Comparison of ENCODE assay signal across 1 cellular context in the genomic region with DNA sequence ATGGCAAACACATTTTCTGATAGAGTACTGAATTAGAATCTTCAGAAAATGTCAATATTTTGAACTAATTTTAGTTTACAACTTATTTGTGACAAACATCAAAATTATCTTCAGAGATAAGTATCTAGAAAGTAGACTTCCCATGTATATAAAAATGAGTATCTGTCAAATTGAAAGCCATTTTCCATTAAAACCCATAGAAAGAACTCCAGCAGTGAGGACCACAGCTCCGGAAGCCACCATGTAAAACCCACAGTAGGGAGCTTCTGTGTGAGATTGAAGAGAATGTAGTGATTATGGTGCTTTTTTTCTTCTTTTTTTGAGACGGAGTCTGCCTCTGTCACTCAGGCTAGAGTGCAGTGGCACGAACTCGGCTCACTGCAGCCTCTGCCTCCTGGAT.
TF ChIP-seq lines count a peak whose summit lies in the region.

No MANE protein-coding gene starts in this region.

TF ChIP-seq in K562, 482 proteins besides CTCF, POLR2A, EP300 and RAD21 (continued from another document):
- TF ChIP-seq, protein P1, sequence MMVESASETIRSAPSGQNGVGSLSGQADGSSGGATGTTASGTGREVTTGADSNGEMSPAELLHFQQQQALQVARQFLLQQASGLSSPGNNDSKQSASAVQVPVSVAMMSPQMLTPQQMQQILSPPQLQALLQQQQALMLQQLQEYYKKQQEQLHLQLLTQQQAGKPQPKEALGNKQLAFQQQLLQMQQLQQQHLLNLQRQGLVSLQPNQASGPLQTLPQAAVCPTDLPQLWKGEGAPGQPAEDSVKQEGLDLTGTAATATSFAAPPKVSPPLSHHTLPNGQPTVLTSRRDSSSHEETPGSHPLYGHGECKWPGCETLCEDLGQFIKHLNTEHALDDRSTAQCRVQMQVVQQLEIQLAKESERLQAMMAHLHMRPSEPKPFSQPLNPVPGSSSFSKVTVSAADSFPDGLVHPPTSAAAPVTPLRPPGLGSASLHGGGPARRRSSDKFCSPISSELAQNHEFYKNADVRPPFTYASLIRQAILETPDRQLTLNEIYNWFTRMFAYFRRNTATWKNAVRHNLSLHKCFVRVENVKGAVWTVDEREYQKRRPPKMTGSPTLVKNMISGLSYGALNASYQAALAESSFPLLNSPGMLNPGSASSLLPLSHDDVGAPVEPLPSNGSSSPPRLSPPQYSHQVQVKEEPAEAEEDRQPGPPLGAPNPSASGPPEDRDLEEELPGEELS (CRISPR knock-in tag; IDR thresholded peaks at IDR 0.05; ENCODE audit: borderline replicate concordance): no peak
- TF ChIP-seq NR4A1 (CRISPR knock-in tag; IDR thresholded peaks at IDR 0.05): no peak
- no peak for TF ChIP-seq NR4A1 (tag; IDR thresholded peaks at IDR 0.05)
